8 cellular contexts compared by ENCODE assay signal in genomic region chr11:59918987-59919589, GRCh38. TPM values are rescaled to one million over a fixed set of nuclear protein-coding genes. Genes with fewer than 3 reads are reported as not detected.
DNase-seq lines count a peak whose midpoint lies in the region; FAIRE-seq and TF ChIP-seq lines count a peak whose summit lies in the region.

No MANE protein-coding gene starts in this region.

- H3K27ac Mint-ChIP-seq in endodermal cell (no peak overlapping the region), progenitor cell of endocrine pancreas (no peak overlapping the region)

- H3K9ac ChIP-seq in NT2/D1 (ENCODE audit: insufficient read length, low read depth), result no peak overlapping the region
- no peak overlapping the region for H3K9ac ChIP-seq in endodermal cell (ENCODE audit: extremely low read depth, low read length, poor library complexity, severe bottlenecking)

- no peak for TF ChIP-seq POLR2A in GM12891 (IDR thresholded peaks at IDR 0.05; ENCODE audit: low read depth, low read length)

- intact Hi-C loops in head of caudate nucleus (cut with DNase I), result no loop called here

- H3K36me3 Mint-ChIP-seq in endodermal cell (ENCODE audit: low read depth) (peaks cover 8% of the 10 kb centered on the region), progenitor cell of endocrine pancreas (ENCODE audit: insufficient read depth) (peaks cover 17% of the 10 kb centered on the region)

- no peak overlapping the region for H3K27ac ChIP-seq in endodermal cell (ENCODE audit: low read depth, low read length)

- H3K4me3 ChIP-seq in BE2C (ENCODE audit: low read depth, low read length) (no peak overlapping the region), NT2/D1 (ENCODE audit: insufficient read length, low read depth) (no peak overlapping the region), endodermal cell (ENCODE audit: low read length) (no peak overlapping the region)

- H3K4me1 ChIP-seq in BE2C (no peaks in the 10 kb centered on the region), NT2/D1 (ENCODE audit: insufficient read depth, insufficient read length) (no peaks in the 10 kb centered on the region), endodermal cell (ENCODE audit: control insufficient read depth, insufficient read depth, low read length) (no peaks in the 10 kb centered on the region)

- WGBS in endodermal cell (ENCODE audit: insufficient coverage in 1 of 2, insufficient read length in 1 of 2), 2 experiments, result 66 to 100% methylated on average over 1 to 2 of the region's 3 CpGs

- H3K9me3 ChIP-seq in BE2C (no peaks in the 10 kb centered on the region), NT2/D1 (ENCODE audit: insufficient read depth, low read length) (peaks cover 34% of the 10 kb centered on the region), endodermal cell (ENCODE audit: control insufficient read depth, low read length) (peaks cover 23% of the 10 kb centered on the region)

- H3K9me3 Mint-ChIP-seq in endodermal cell, result peaks cover 45% of the 10 kb centered on the region
- peaks cover 36% of the 10 kb centered on the region for H3K9me3 Mint-ChIP-seq in progenitor cell of endocrine pancreas (ENCODE audit: low read depth)

- no peak overlapping the region for H3K4me3 Mint-ChIP-seq in endodermal cell
- H3K4me3 Mint-ChIP-seq in progenitor cell of endocrine pancreas (ENCODE audit: low read depth), result no peak overlapping the region

- no peaks in the 10 kb centered on the region for H3K4me1 Mint-ChIP-seq in endodermal cell
- peaks cover 2% of the 10 kb centered on the region for H3K4me1 Mint-ChIP-seq in progenitor cell of endocrine pancreas (ENCODE audit: low read depth)

- TF ChIP-seq CTCF in BE2C (IDR thresholded peaks at IDR 0.05; ENCODE audit: low read depth, low read length) (peak; percentile 40), endodermal cell (conservative IDR thresholded peaks at IDR 0.05) (peak; percentile 79), progenitor cell of endocrine pancreas (IDR thresholded peaks at IDR 0.05; ENCODE audit: unreplicated experiment) (peak; percentile 73)

- peak; percentile 15 for DNase-seq in BE2C
- peak; percentile 6 for DNase-seq in GM12891 (ENCODE audit: insufficient read length, low spot score)
- DNase-seq in NT2/D1 (ENCODE audit: low read depth, low spot score), result peak; percentile 46
- peak; percentile 71 for DNase-seq in endodermal cell
- no peak for DNase-seq in progenitor cell of endocrine pancreas (ENCODE audit: low spot score, unreplicated experiment)
- no peak for DNase-seq in activated CD4-positive, CD25-positive, alpha-beta regulatory T cell (lab: John Stamatoyannopoulos, UW)
- no peak for DNase-seq in effector CD4-positive, alpha-beta T cell
- DNase-seq in head of caudate nucleus, result no peak

- H3K27me3 ChIP-seq in BE2C (no peaks in the 10 kb centered on the region), NT2/D1 (ENCODE audit: insufficient read depth, insufficient read length) (no peaks in the 10 kb centered on the region), endodermal cell (ENCODE audit: control insufficient read depth, insufficient read depth, low read length, poor library complexity, severe bottlenecking) (no peaks in the 10 kb centered on the region)

- H3K27me3 Mint-ChIP-seq in endodermal cell (ENCODE audit: insufficient read depth), result no peaks in the 10 kb centered on the region
- no peaks in the 10 kb centered on the region for H3K27me3 Mint-ChIP-seq in progenitor cell of endocrine pancreas

- no peak for FAIRE-seq in GM12891 (lab: Jason Lieb, UNC)

- H3K36me3 ChIP-seq in BE2C (no peaks in the 10 kb centered on the region), NT2/D1 (ENCODE audit: insufficient read depth, insufficient read length, low read length) (no peaks in the 10 kb centered on the region), endodermal cell (ENCODE audit: control insufficient read depth, insufficient read depth, low read length) (no peaks in the 10 kb centered on the region)

TF ChIP-seq in GM12891, 5 proteins besides CTCF, POLR2A, EP300 and RAD21:
- no peak for TF ChIP-seq SPI1 (IDR thresholded peaks at IDR 0.05; ENCODE audit: low read depth, low read length)
- TF ChIP-seq PAX5 (IDR thresholded peaks at IDR 0.05; ENCODE audit: insufficient read depth, low read length, severe bottlenecking), result no peak
- TF ChIP-seq POLR2AphosphoS5 (IDR thresholded peaks at IDR 0.05; ENCODE audit: low read depth, low read length), result no peak
- TF ChIP-seq POU2F2 (IDR thresholded peaks at IDR 0.05; ENCODE audit: low read depth, low read length), result no peak

RNA-seq across cellular contexts. Expression of gene OOSP1, which starts 19.1 kb away (rescaled TPM):
- polyA plus RNA-seq in BE2C (2012; ENCODE audit: insufficient read depth, insufficient read length, low read depth), result not detected
- polyA plus RNA-seq in GM12891 (2012; ENCODE audit: low read depth, missing spikeins), result not detected
- not detected for total RNA-seq in endodermal cell
- polyA plus RNA-seq in endodermal cell (2013, experiment 1 of 2), result not detected
- not detected for polyA plus RNA-seq in endodermal cell (2013, experiment 2 of 2)
- not detected in 2 replicates for total RNA-seq in progenitor cell of endocrine pancreas

RNA-seq across cellular contexts. Expression of gene OOSP3, which starts 40.5 kb away (rescaled TPM):
- polyA plus RNA-seq in BE2C (2012; ENCODE audit: insufficient read depth, insufficient read length, low read depth), result not detected
- polyA plus RNA-seq in GM12891 (2012; ENCODE audit: low read depth, missing spikeins), result not detected
- not detected for total RNA-seq in endodermal cell
- not detected for polyA plus RNA-seq in endodermal cell (2013, experiment 1 of 2)
- not detected for polyA plus RNA-seq in endodermal cell (2013, experiment 2 of 2)
- total RNA-seq in progenitor cell of endocrine pancreas, result 0.49 TPM in 1 of 2 replicates, not detected in the other

RNA-seq across cellular contexts. Expression of gene OOSP4A, which starts 44.7 kb away (rescaled TPM):
- polyA plus RNA-seq in BE2C (2012; ENCODE audit: insufficient read depth, insufficient read length, low read depth), result not detected
- polyA plus RNA-seq in GM12891 (2012; ENCODE audit: low read depth, missing spikeins), result not detected
- total RNA-seq in endodermal cell (not detected), progenitor cell of endocrine pancreas (not detected in 2 replicates)
- polyA plus RNA-seq in endodermal cell (2013, experiment 1 of 2), result not detected
- polyA plus RNA-seq in endodermal cell (2013, experiment 2 of 2), result not detected

RNA-seq across cellular contexts. Expression of gene TCN1, which starts 52.8 kb away (rescaled TPM):
- polyA plus RNA-seq in BE2C (2012; ENCODE audit: insufficient read depth, insufficient read length, low read depth), result not detected
- not detected for polyA plus RNA-seq in GM12891 (2012; ENCODE audit: low read depth, missing spikeins)
- total RNA-seq in endodermal cell, result not detected
- polyA plus RNA-seq in endodermal cell (2013, experiment 1 of 2), result not detected
- not detected for polyA plus RNA-seq in endodermal cell (2013, experiment 2 of 2)
- 3.2 and 3.5 TPM in 2 replicates for total RNA-seq in progenitor cell of endocrine pancreas

Comparison
In these comparisons a context has a peak if more than half of its experiments do, and no peak if none do; other contexts are left out.
1. DNase-seq: peak in BE2C (single experiment), GM12891 (single experiment), NT2/D1 (single experiment) and endodermal cell (single experiment); none in progenitor cell of endocrine pancreas (single experiment), activated CD4-positive, CD25-positive, alpha-beta regulatory T cell (0 of 4), effector CD4-positive, alpha-beta T cell (single experiment) and head of caudate nucleus (0 of 42).
2. Peak in every context shown above with its lines, with median percentiles within 50 percentile points of each other: CTCF ChIP-seq.